ENCODE assay signal across 22 cellular contexts in the genomic region with DNA sequence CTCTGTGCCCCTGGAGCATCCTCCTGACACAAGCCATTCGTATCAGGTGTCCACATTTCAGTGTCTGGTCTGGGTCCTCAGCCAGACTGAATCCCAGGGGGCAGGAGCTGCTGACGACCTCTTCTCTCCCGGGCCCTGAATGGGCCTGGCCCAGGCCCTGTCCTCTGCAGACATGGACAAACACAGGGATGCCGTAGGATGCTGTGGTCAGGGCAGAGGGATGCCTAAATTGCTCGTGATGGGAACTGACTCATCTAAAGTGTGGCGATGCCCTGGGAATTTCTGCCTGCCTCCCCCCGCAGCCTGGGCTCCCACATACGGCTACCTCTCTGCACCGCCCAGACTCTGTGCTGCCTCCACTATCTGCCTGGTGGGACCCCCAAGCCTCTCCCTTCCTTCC. TPM values are rescaled to one million over a fixed set of nuclear protein-coding genes. Genes with fewer than 3 reads are reported as not detected.
A peak's percentile ranks its signal among the peaks of the same experiment; 100 is the strongest.
DNase-seq lines count a peak whose midpoint lies in the region; ATAC-seq, FAIRE-seq and TF ChIP-seq lines count a peak whose summit lies in the region.
"Had no signal": no experiment of that assay in that cellular context is flagged by ENCODE, and none has a peak within 500 bp of the region (broad histone marks: within the 10 kb centered on the region; RNA-seq: fewer than 3 reads in every experiment).

No MANE protein-coding gene starts in this region.

- no peaks in the 10 kb centered on the region for H3F3A ChIP-seq in SK-N-SH (replicated peaks; ENCODE audit: insufficient read depth)

- H3K4me1 ChIP-seq in SK-N-SH (ENCODE audit: control insufficient read depth in 1 of 2, insufficient read depth in 2 of 2, low read depth in 1 of 2, low read length in 1 of 2), result peaks cover 8 to 13% of the 10 kb centered on the region in 2 experiments; a peak in 2 of 4 replicates

- TF ChIP-seq CTCF in SK-N-SH (IDR thresholded peaks at IDR 0.05) (no peak), GM10248 (IDR thresholded peaks at IDR 0.05; ENCODE audit: control extremely low read depth, extremely low read depth, low read depth, missing control alignments) (no peak)

- no peaks in the 10 kb centered on the region for H3K9me2 ChIP-seq in SK-N-SH

- CTCF ChIA-PET in SK-N-SH (lab: Yijun Ruan, JAX) (interaction anchor here (1.2 to 1.4 kb wide), 4 partner anchors 25 to 181 kb away, joined by 3 to 4 read pairs (median 4); no protein-coding TSS in a partner anchor), GM10248 (lab: Yijun Ruan, JAX) (interaction anchor here (1.7 to 6.1 kb wide), 5 partner anchors 9 to 94 kb away, joined by 4 to 49 read pairs (median 17); no protein-coding TSS in a partner anchor)

- H3K4me1 Mint-ChIP-seq in stimulated activated naive B cell treated with anti-CD40 and anti-IgM and Interleukin-4, amounts not matched to agents 10 μg/mL and 1 μg/mL and 100 μg/mL, for 72 hours, result peaks cover 32 to 58% of the 10 kb centered on the region in 2 donors

- H3K9me3 ChIP-seq in SK-N-SH, result no peaks in the 10 kb centered on the region
- H3K9me3 ChIP-seq: heart left ventricle, right atrium auricular region had no signal

- H3K4me2 ChIP-seq in SK-N-SH, result no peak overlapping the region

- H3K27ac Mint-ChIP-seq in stimulated activated naive B cell treated with anti-CD40 and anti-IgM and Interleukin-4, amounts not matched to agents 10 μg/mL and 1 μg/mL and 100 μg/mL, for 72 hours, result peak overlapping the region; percentile 89
- H3K27ac Mint-ChIP-seq: natural killer cell treated with Interleukin-12 subunit alpha and Interleukin-12 subunit beta and Interleukin-15 and Interleukin-18, amount 100 ng/mL, for 72 hours; T-cell had no signal

- no peaks in the 10 kb centered on the region for H3K79me2 ChIP-seq in SK-N-SH (ENCODE audit: insufficient read depth)

- no peaks in the 10 kb centered on the region for H3K9me3 Mint-ChIP-seq in stimulated activated naive B cell treated with anti-CD40 and anti-IgM and Interleukin-4, amounts not matched to agents 10 μg/mL and 1 μg/mL and 100 μg/mL, for 72 hours
- H3K9me3 Mint-ChIP-seq: activated naive CD8-positive, alpha-beta T cell treated with anti-CD3 and anti-CD28 coated beads, Interleukin-2, amount 10 ng/mL, durations not matched to agents 7 days and 5 days; natural killer cell treated with Interleukin-12 subunit alpha and Interleukin-12 subunit beta and Interleukin-15 and Interleukin-18, amount 100 ng/mL, for 72 hours; T-cell had no signal

- DNase-seq in SK-N-SH (no peak), RPMI7951 (ENCODE audit: low read depth) (peak; percentile 90), hepatic stellate cell (ENCODE audit: low spot score) (peak; percentile 53), GM10248 (ENCODE audit: extremely low spot score) (no peak), GM19239 (ENCODE audit: insufficient read length, low spot score) (no peak)
- no peak for DNase-seq in stimulated activated naive B cell treated with anti-CD40 and anti-IgM and Interleukin-4, amounts not matched to agents 10 μg/mL and 1 μg/mL and 100 μg/mL, for 72 hours
- DNase-seq: activated CD4-positive, alpha-beta T cell treated with anti-CD3 and anti-CD28 coated beads for 1 hour; activated naive CD8-positive, alpha-beta T cell treated with anti-CD3 and anti-CD28 coated beads, Interleukin-2, amount 10 ng/mL, durations not matched to agents 7 days and 5 days; NCI-H1105 treated with DMSO at 0.1 percent for 48 hours; NCI-H2227 treated with DMSO at 0.1 percent for 48 hours; PC-3; stimulated activated CD4-positive, alpha-beta T cell treated with anti-CD3 and anti-CD28 coated beads, Interleukin-4, amount 100 ng/mL, for 24 hours; stimulated activated naive CD4-positive, alpha-beta T cell treated with Interleukin-2 at 50 U/mL for 16 hours; T-cell had no signal

- no peak overlapping the region for H2AFZ ChIP-seq in SK-N-SH (ENCODE audit: low read depth)

- H3K27me3 ChIP-seq in SK-N-SH (ENCODE audit: insufficient read depth), result no peaks in the 10 kb centered on the region
- H3K27me3 ChIP-seq: heart left ventricle, right atrium auricular region had no signal

- WGBS in SK-N-SH (ENCODE audit: low lambda C conversion rate), result 80% methylated on average over 3 of the region's 9 CpGs

- H3K4me3 ChIP-seq in SK-N-SH (ENCODE audit: low read depth in 2 of 2, low read length in 1 of 2), result no peak overlapping the region
- H3K4me3 ChIP-seq: heart left ventricle, right atrium auricular region had no signal

- H3K36me3 Mint-ChIP-seq in stimulated activated naive B cell treated with anti-CD40 and anti-IgM and Interleukin-4, amounts not matched to agents 10 μg/mL and 1 μg/mL and 100 μg/mL, for 72 hours, result peaks cover 2 to 4% of the 10 kb centered on the region in 2 donors
- H3K36me3 Mint-ChIP-seq: activated naive CD8-positive, alpha-beta T cell treated with anti-CD3 and anti-CD28 coated beads, Interleukin-2, amount 10 ng/mL, durations not matched to agents 7 days and 5 days; natural killer cell treated with Interleukin-12 subunit alpha and Interleukin-12 subunit beta and Interleukin-15 and Interleukin-18, amount 100 ng/mL, for 72 hours; T-cell had no signal

- POLR2A ChIA-PET in SK-N-SH (lab: Yijun Ruan, JAX) (no interaction called here), GM10248 (lab: Yijun Ruan, JAX) (no interaction called here)

- H3K36me3 ChIP-seq in SK-N-SH (replicated peaks in 1 of 2; ENCODE audit: control insufficient read depth in 1 of 2, insufficient read depth in 2 of 2, low read length in 1 of 2), result no peaks in the 10 kb centered on the region
- H3K36me3 ChIP-seq: heart left ventricle, right atrium auricular region had no signal

- peak; percentile 13; the same call in 1 of the 3 replicates for ATAC-seq in SK-N-SH treated with all-trans-retinoic acid at 6 μM for 48 hours
- ATAC-seq in stimulated activated naive B cell treated with anti-CD40 and anti-IgM and Interleukin-4, amounts not matched to agents 10 μg/mL and 1 μg/mL and 100 μg/mL, for 72 hours (replicated peaks), result no peak
- no peak for ATAC-seq in GM19455 (IDR thresholded peaks at IDR 0.05; ENCODE audit: unreplicated experiment)
- ATAC-seq: left lobe of liver; natural killer cell treated with Interleukin-12 subunit alpha and Interleukin-12 subunit beta and Interleukin-15 and Interleukin-18, amount 100 ng/mL, for 72 hours; PC-3; T-cell had no signal

- no peaks in the 10 kb centered on the region for H3K27me3 Mint-ChIP-seq in stimulated activated naive B cell treated with anti-CD40 and anti-IgM and Interleukin-4, amounts not matched to agents 10 μg/mL and 1 μg/mL and 100 μg/mL, for 72 hours
- H3K27me3 Mint-ChIP-seq: T-cell had no signal

- H3K9ac ChIP-seq in SK-N-SH, result no peak overlapping the region

- no peak overlapping the region for H3K27ac ChIP-seq in SK-N-SH (ENCODE audit: low read depth in 2 of 2, low read length in 1 of 2)
- H3K27ac ChIP-seq: 22Rv1, heart left ventricle, right atrium auricular region had no signal

- FAIRE-seq in GM19239 (lab: Jason Lieb, UNC), result no peak
- FAIRE-seq: D721Med had no signal

- H4K20me1 ChIP-seq in SK-N-SH (ENCODE audit: insufficient read depth), result no peaks in the 10 kb centered on the region

- TF ChIP-seq RAD21 in SK-N-SH (IDR thresholded peaks at IDR 0.05; ENCODE audit: low read length), result no peak

- H3K4me3 Mint-ChIP-seq in stimulated activated naive B cell treated with anti-CD40 and anti-IgM and Interleukin-4, amounts not matched to agents 10 μg/mL and 1 μg/mL and 100 μg/mL, for 72 hours, result peak overlapping the region in 1 of 2 donors; percentile 49
- H3K4me3 Mint-ChIP-seq: activated naive CD8-positive, alpha-beta T cell treated with anti-CD3 and anti-CD28 coated beads, Interleukin-2, amount 10 ng/mL, durations not matched to agents 7 days and 5 days; natural killer cell treated with Interleukin-12 subunit alpha and Interleukin-12 subunit beta and Interleukin-15 and Interleukin-18, amount 100 ng/mL, for 72 hours; T-cell had no signal

- no peak for TF ChIP-seq EP300 in SK-N-SH (IDR thresholded peaks at IDR 0.05; ENCODE audit: borderline replicate concordance in 1 of 2, low read depth in 1 of 2, low read length in 1 of 2)

TF ChIP-seq in SK-N-SH treated with all-trans-retinoic acid at 6 μM for 48 hours, 23 proteins besides CTCF, POLR2A, EP300 and RAD21 (continues in another document):
- TF ChIP-seq ZFP30 (CRISPR knock-in tag; IDR thresholded peaks at IDR 0.05), result no peak
- TF ChIP-seq, protein P1, sequence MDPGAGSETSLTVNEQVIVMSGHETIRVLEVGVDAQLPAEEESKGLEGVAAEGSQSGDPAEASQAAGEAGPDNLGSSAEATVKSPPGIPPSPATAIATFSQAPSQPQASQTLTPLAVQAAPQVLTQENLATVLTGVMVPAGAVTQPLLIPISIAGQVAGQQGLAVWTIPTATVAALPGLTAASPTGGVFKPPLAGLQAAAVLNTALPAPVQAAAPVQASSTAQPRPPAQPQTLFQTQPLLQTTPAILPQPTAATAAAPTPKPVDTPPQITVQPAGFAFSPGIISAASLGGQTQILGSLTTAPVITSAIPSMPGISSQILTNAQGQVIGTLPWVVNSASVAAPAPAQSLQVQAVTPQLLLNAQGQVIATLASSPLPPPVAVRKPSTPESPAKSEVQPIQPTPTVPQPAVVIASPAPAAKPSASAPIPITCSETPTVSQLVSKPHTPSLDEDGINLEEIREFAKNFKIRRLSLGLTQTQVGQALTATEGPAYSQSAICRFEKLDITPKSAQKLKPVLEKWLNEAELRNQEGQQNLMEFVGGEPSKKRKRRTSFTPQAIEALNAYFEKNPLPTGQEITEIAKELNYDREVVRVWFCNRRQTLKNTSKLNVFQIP (CRISPR knock-in tag; IDR thresholded peaks at IDR 0.05; ENCODE audit: borderline replicate concordance, low read depth), result no peak
- TF ChIP-seq ZNF565 (CRISPR knock-in tag; conservative IDR thresholded peaks at IDR 0.05; ENCODE audit: low read depth), result no peak

TF ChIP-seq in SK-N-SH, 30 proteins besides CTCF, POLR2A, EP300 and RAD21 (continues in another document):
- TF ChIP-seq POLR2AphosphoS5 (IDR thresholded peaks at IDR 0.05; ENCODE audit: low read depth, low read length) (no peak), NRF1 (IDR thresholded peaks at IDR 0.05; ENCODE audit: low read depth, low read length) (no peak), CHD2 (IDR thresholded peaks at IDR 0.05; ENCODE audit: low read length, partially characterized antibody) (no peak), MXI1 (IDR thresholded peaks at IDR 0.05; ENCODE audit: low read depth, low read length) (no peak), JUND (IDR thresholded peaks at IDR 0.05) (no peak), GABPA (IDR thresholded peaks at IDR 0.05; ENCODE audit: low read depth) (no peak)

RNA-seq across cellular contexts. Expression of a gene that starts 58.5 kb away (rescaled TPM):
- polyA plus RNA-seq in SK-N-SH (2012; rRNA removed), result 22.7 and 23.0 TPM in 2 replicates
- 18.4 and 19.0 TPM in 2 replicates for polyA plus RNA-seq in SK-N-SH (2012; cell fraction: cytosol; rRNA removed)
- 20.0 and 24.4 TPM in 2 replicates for polyA plus RNA-seq in SK-N-SH (2012; cell fraction: nucleus; rRNA removed)
- total RNA-seq in RPMI7951 (2014; rRNA removed; shearing (Covaris generic)), result 41.1 and 57.9 TPM in 2 replicates

Comparison
In these comparisons a context has a peak if more than half of its experiments do, and no peak if none do; other contexts are left out.
1. DNase-seq: peak in RPMI7951 (single experiment) and hepatic stellate cell (single experiment); none in SK-N-SH (single experiment), stimulated activated naive B cell treated with anti-CD40 and anti-IgM and Interleukin-4, amounts not matched to agents 10 μg/mL and 1 μg/mL and 100 μg/mL, for 72 hours (single experiment), GM10248 (single experiment) and GM19239 (single experiment).